ENCODE assay signal across 25 cellular contexts in genomic region chr6:56109149-56109548, GRCh38.
"Had no signal": no experiment of that assay in that cellular context is flagged by ENCODE, and none has a peak within 500 bp of the region (broad histone marks: within the 10 kb centered on the region; RNA-seq: fewer than 3 reads in every experiment).

No MANE protein-coding gene starts in this region.

- H3K4me1 ChIP-seq: colonic mucosa, esophagus muscularis mucosa, esophagus squamous epithelium, foreskin keratinocyte, gastrocnemius medialis, gastroesophageal sphincter, heart left ventricle, heart right ventricle had no signal

- H3K9me3 ChIP-seq: colonic mucosa, esophagus squamous epithelium, gastrocnemius medialis had no signal

- DNase-seq: colonic mucosa; cortex of kidney; dermis blood vessel endothelial cell; dorsolateral prefrontal cortex; effector CD4-positive, alpha-beta T cell; effector CD8-positive, alpha-beta T cell; effector memory CD4-positive, alpha-beta T cell; effector memory CD8-positive, alpha-beta T cell; endodermal cell; erythroblast; esophagus squamous epithelium; foreskin fibroblast; foreskin keratinocyte; foreskin melanocyte; gastrocnemius medialis; glutamatergic neuron; head of caudate nucleus; heart left ventricle; heart right ventricle had no signal

- H3K27ac ChIP-seq: colonic mucosa, coronary artery, dorsolateral prefrontal cortex, epithelial cell of prostate, esophagus muscularis mucosa, esophagus squamous epithelium, foreskin keratinocyte, gastrocnemius medialis, gastroesophageal sphincter, heart left ventricle, heart right ventricle had no signal

- H3K4me3 ChIP-seq: colonic mucosa, coronary artery, dorsolateral prefrontal cortex, esophagus muscularis mucosa, esophagus squamous epithelium, gastrocnemius medialis, gastroesophageal sphincter, heart left ventricle, heart right ventricle had no signal

- H3K27me3 ChIP-seq: colonic mucosa, dorsolateral prefrontal cortex, esophagus muscularis mucosa, esophagus squamous epithelium, foreskin keratinocyte, gastrocnemius medialis, gastroesophageal sphincter, heart left ventricle, heart right ventricle had no signal

- H3K36me3 ChIP-seq: colonic mucosa, esophagus squamous epithelium, gastrocnemius medialis, heart left ventricle had no signal

- FAIRE-seq: endometrium, endothelial cell of umbilical vein had no signal
